ENCODE assay signal across 26 cellular contexts in genomic region chr5:21173526-21173925, GRCh38.
"Had no signal": no experiment of that assay in that cellular context is flagged by ENCODE, and none has a peak within 500 bp of the region (broad histone marks: within the 10 kb centered on the region; RNA-seq: fewer than 3 reads in every experiment).

No MANE protein-coding gene starts in this region.

- H3K4me3 ChIP-seq: ascending aorta, breast epithelium, colonic mucosa, dorsolateral prefrontal cortex, gastrocnemius medialis, heart left ventricle had no signal

- DNase-seq: activated CD4-positive, alpha-beta memory T cell treated with anti-CD3 and anti-CD28 coated beads for 36 hours; activated CD4-positive, alpha-beta T cell treated with anti-CD3 and anti-CD28 coated beads for 36 hours; activated CD4-positive, alpha-beta T cell treated with anti-CD3 and anti-CD28 coated beads, Interleukin-2, amount 10 ng/mL, durations not matched to agents 24 days and 14 days; activated CD4-positive, CD25-positive, alpha-beta regulatory T cell; activated CD4-positive, CD25-positive, alpha-beta regulatory T cell treated with anti-CD3 and anti-CD28 coated beads, Interleukin-2, amount 50 U/mL, for 72 hours; activated CD8-positive, alpha-beta memory T cell treated with anti-CD3 and anti-CD28 coated beads, Interleukin-2, amount 10 ng/mL, durations not matched to agents 7 days and 5 days; activated CD8-positive, alpha-beta memory T cell treated with anti-CD3 and anti-CD28 coated beads, Interleukin-2, amount 50 U/mL, for 4 hours; activated CD8-positive, alpha-beta T cell treated with anti-CD3 and anti-CD28 coated beads, Interleukin-2, amount 10 ng/mL, durations not matched to agents 7 days and 5 days; activated effector memory CD4-positive, alpha-beta T cell treated with anti-CD3 and anti-CD28 coated beads, Interleukin-2, amount 50 U/mL, for 16 hours; activated naive CD4-positive, alpha-beta T cell treated with anti-CD3 and anti-CD28 coated beads for 36 hours; activated naive CD8-positive, alpha-beta T cell treated with anti-CD3 and anti-CD28 coated beads for 36 hours; activated naive CD8-positive, alpha-beta T cell treated with anti-CD3 and anti-CD28 coated beads, Interleukin-2, amount 50 U/mL, for 24 hours; activated T-cell treated with anti-CD3 and anti-CD28 coated beads, Interleukin-2, amount 50 U/mL, for 1 hour; activated T-cell treated with anti-CD3 and anti-CD28 coated beads, Interleukin-2, amount 50 U/mL, for 48 hours; caudate nucleus; colonic mucosa; dorsolateral prefrontal cortex; effector memory CD4-positive, alpha-beta T cell; foreskin keratinocyte; gastrocnemius medialis; glutamatergic neuron; heart left ventricle; T-helper 2 cell had no signal

- H3K4me1 ChIP-seq: ascending aorta, breast epithelium, colonic mucosa, foreskin keratinocyte, gastrocnemius medialis, heart left ventricle had no signal

- H3K9me3 ChIP-seq: ascending aorta, breast epithelium, colonic mucosa, gastrocnemius medialis, heart left ventricle had no signal

- H3K27me3 ChIP-seq: ascending aorta, breast epithelium, colonic mucosa, dorsolateral prefrontal cortex, foreskin keratinocyte, gastrocnemius medialis, heart left ventricle had no signal

- ATAC-seq: activated CD4-positive, alpha-beta T cell treated with anti-CD3 and anti-CD28 coated beads for 36 hours; activated CD8-positive, alpha-beta memory T cell treated with anti-CD3 and anti-CD28 coated beads, Interleukin-2, amount 10 ng/mL, durations not matched to agents 7 days and 5 days; activated CD8-positive, alpha-beta T cell treated with anti-CD3 and anti-CD28 coated beads, Interleukin-2, amount 10 ng/mL, durations not matched to agents 7 days and 5 days; activated naive CD8-positive, alpha-beta T cell treated with anti-CD3 and anti-CD28 coated beads, Interleukin-2, amount 50 U/mL, for 24 hours; foreskin keratinocyte; gastrocnemius medialis; heart left ventricle had no signal

- H3K36me3 ChIP-seq: ascending aorta, breast epithelium, colonic mucosa, gastrocnemius medialis, heart left ventricle had no signal

- H3K27ac ChIP-seq: ascending aorta, breast epithelium, colonic mucosa, dorsolateral prefrontal cortex, epithelial cell of prostate, foreskin keratinocyte, gastrocnemius medialis, heart left ventricle had no signal
